ENCODE assay signal across 26 cellular contexts in genomic region chr2:177888581-177888980, GRCh38.
DNase-seq lines count a peak whose midpoint lies in the region; ATAC-seq, FAIRE-seq and TF ChIP-seq lines count a peak whose summit lies in the region.
"Had no signal": no experiment of that assay in that cellular context is flagged by ENCODE, and none has a peak within 500 bp of the region (broad histone marks: within the 10 kb centered on the region; RNA-seq: fewer than 3 reads in every experiment).

No MANE protein-coding gene starts in this region.

- TF ChIP-seq POLR2A in HepG2 (IDR thresholded peaks at IDR 0.05; ENCODE audit: insufficient read depth in 1 of 2, low read depth in 2 of 2, low read length in 2 of 2) = no peak

- POLR2A ChIA-PET in HepG2 (lab: Yijun Ruan, JAX) = no interaction called here

- DNase-seq in DMS53 (lab: John Stamatoyannopoulos, UW) (peak; percentile 62), NCI-H1105 (lab: John Stamatoyannopoulos, UW) (peak; percentile 1), NCI-H69 (lab: John Stamatoyannopoulos, UW) (peak; percentile 18), HepG2 (ENCODE audit: low spot score) (no peak), NCI-H1048 (lab: John Stamatoyannopoulos, UW) (no peak), kidney tubule cell (ENCODE audit: low spot score) (no peak)
- no peak for DNase-seq in activated CD4-positive, alpha-beta T cell treated with anti-CD3 and anti-CD28 coated beads, Interleukin-2, amount 50 U/mL, for 48 hours
- DNase-seq: activated CD4-positive, alpha-beta T cell treated with anti-CD3 and anti-CD28 coated beads, Interleukin-2, amount 10 ng/mL, durations not matched to agents 24 days and 14 days; amygdala; brain microvascular endothelial cell; CD8-positive, alpha-beta memory T cell; DMS79 treated with DMSO at 0.1 percent for 48 hours; esophagus squamous epithelium; foreskin melanocyte; GDM1; H9; heart right ventricle; kidney glomerular epithelial cell; natural killer cell; nucleus accumbens; Peyer's patch; SIG-M5; stimulated activated CD4-positive, alpha-beta T cell treated with anti-CD3 and anti-CD28 coated beads, Interleukin-4, amount 100 ng/mL, for 24 hours; transverse colon had no signal

- H4K20me1 ChIP-seq in HepG2 (ENCODE audit: insufficient read depth, low read length) = no peaks in the 10 kb centered on the region

- H3K4me2 ChIP-seq in HepG2 (ENCODE audit: low read depth, low read length) = no peak overlapping the region
- H3K4me2 ChIP-seq: KMS-11 had no signal

- no peak overlapping the region for H2AFZ ChIP-seq in HepG2 (ENCODE audit: low read length)

- no TSS peak for BruUV-seq in HepG2 (replicated peaks; lab: Mats Ljungman, UMichigan)

- TF ChIP-seq EP300 in HepG2 (IDR thresholded peaks at IDR 0.05; ENCODE audit: low read depth in 2 of 2, low read length in 2 of 2) = no peak
- TF ChIP-seq EP300 in HepG2 (CRISPR knock-in tag; IDR thresholded peaks at IDR 0.05; ENCODE audit: borderline replicate concordance) = no peak

- no peak for TF ChIP-seq RAD21 in HepG2 (CRISPR knock-in tag; IDR thresholded peaks at IDR 0.05)

- H3K27ac ChIP-seq in HepG2 (ENCODE audit: extremely low read length, insufficient read depth, low read length) = no peak overlapping the region
- H3K27ac ChIP-seq: brain microvascular endothelial cell, esophagus squamous epithelium, heart right ventricle, KMS-11, Peyer's patch, transverse colon had no signal

- intact Hi-C loops in HepG2 (cut with micrococcal nuclease; ENCODE audit: unreplicated experiment) = no loop called here

- in situ Hi-C loops in HepG2 (cut with HindIII; ENCODE audit: extremely low pct_ligation_motif_present, low pct_unique_long_range_greater_than_20kb) = no loop called here

- no peak for ATAC-seq in HepG2
- ATAC-seq: activated naive CD4-positive, alpha-beta T cell treated with anti-CD3 and anti-CD28 coated beads, Interleukin-2, amount 50 U/mL, for 72 hours; heart right ventricle; natural killer cell had no signal

- WGBS in HepG2 (ENCODE audit: low lambda C conversion rate) = 15% methylated on average over 2 of the region's 2 CpGs

- no peaks in the 10 kb centered on the region for H3K9me3 ChIP-seq in HepG2 (ENCODE audit: low read length)
- H3K9me3 ChIP-seq: esophagus squamous epithelium, heart right ventricle, Peyer's patch, transverse colon had no signal

- H3K4me1 ChIP-seq in HepG2 (ENCODE audit: insufficient read depth, low read length) = no peaks in the 10 kb centered on the region
- H3K4me1 ChIP-seq: esophagus squamous epithelium, Peyer's patch had no signal

- no peaks in the 10 kb centered on the region for H3K36me3 ChIP-seq in HepG2 (replicated peaks in 1 of 2; ENCODE audit: control insufficient read depth in 1 of 2, insufficient read depth in 2 of 2, low read length in 2 of 2)
- H3K36me3 ChIP-seq: brain microvascular endothelial cell, esophagus squamous epithelium, heart right ventricle, Peyer's patch, transverse colon had no signal

- no peak for TF ChIP-seq CTCF in HepG2 (CRISPR knock-in tag; IDR thresholded peaks at IDR 0.05)

- no peak overlapping the region for H3K9ac ChIP-seq in HepG2 (ENCODE audit: insufficient read depth, low read depth, low read length)
- H3K9ac ChIP-seq: KMS-11 had no signal

- H3K27me3 ChIP-seq in HepG2 (ENCODE audit: control insufficient read depth in 1 of 2, insufficient read depth in 2 of 2, low read length in 2 of 2) = no peaks in the 10 kb centered on the region
- H3K27me3 ChIP-seq: brain microvascular endothelial cell, esophagus squamous epithelium, heart right ventricle, Peyer's patch, transverse colon had no signal

- no peak overlapping the region for H3K4me3 ChIP-seq in HepG2 (replicated peaks in 1 of 3; ENCODE audit: insufficient read depth in 1 of 3, low read depth in 2 of 3, low read length in 3 of 3)
- H3K4me3 ChIP-seq: esophagus squamous epithelium, heart right ventricle, Peyer's patch, transverse colon had no signal

- peak; percentile 43 for FAIRE-seq in HepG2 (lab: Jason Lieb, UNC)

- CTCF ChIA-PET in HepG2 (lab: Yijun Ruan, JAX; ENCODE audit: low intra/inter-chr PET ratio, low total read pairs) = no interaction called here

- no peaks in the 10 kb centered on the region for H3K79me2 ChIP-seq in HepG2 (ENCODE audit: insufficient read depth, low read length)

TF ChIP-seq in HepG2, 621 proteins besides CTCF, POLR2A, EP300 and RAD21:
- TF ChIP-seq ZNF12 (CRISPR knock-in tag; IDR thresholded peaks at IDR 0.05) = no peak
- TF ChIP-seq BHLHE40 (IDR thresholded peaks at IDR 0.05; ENCODE audit: low read length) = peak; percentile 29; the same call in 1 of the 2 replicates

Comparison
In these comparisons a context has a peak if more than half of its experiments do, and no peak if none do; other contexts are left out.
1. DNase-seq: peak in DMS53 (single experiment), NCI-H1105 (single experiment) and NCI-H69 (single experiment); none in HepG2 (single experiment), activated CD4-positive, alpha-beta T cell treated with anti-CD3 and anti-CD28 coated beads, Interleukin-2, amount 50 U/mL, for 48 hours (0 of 2), NCI-H1048 (single experiment) and kidney tubule cell (single experiment).